8 cellular contexts compared by ENCODE assay signal in the genomic region with DNA sequence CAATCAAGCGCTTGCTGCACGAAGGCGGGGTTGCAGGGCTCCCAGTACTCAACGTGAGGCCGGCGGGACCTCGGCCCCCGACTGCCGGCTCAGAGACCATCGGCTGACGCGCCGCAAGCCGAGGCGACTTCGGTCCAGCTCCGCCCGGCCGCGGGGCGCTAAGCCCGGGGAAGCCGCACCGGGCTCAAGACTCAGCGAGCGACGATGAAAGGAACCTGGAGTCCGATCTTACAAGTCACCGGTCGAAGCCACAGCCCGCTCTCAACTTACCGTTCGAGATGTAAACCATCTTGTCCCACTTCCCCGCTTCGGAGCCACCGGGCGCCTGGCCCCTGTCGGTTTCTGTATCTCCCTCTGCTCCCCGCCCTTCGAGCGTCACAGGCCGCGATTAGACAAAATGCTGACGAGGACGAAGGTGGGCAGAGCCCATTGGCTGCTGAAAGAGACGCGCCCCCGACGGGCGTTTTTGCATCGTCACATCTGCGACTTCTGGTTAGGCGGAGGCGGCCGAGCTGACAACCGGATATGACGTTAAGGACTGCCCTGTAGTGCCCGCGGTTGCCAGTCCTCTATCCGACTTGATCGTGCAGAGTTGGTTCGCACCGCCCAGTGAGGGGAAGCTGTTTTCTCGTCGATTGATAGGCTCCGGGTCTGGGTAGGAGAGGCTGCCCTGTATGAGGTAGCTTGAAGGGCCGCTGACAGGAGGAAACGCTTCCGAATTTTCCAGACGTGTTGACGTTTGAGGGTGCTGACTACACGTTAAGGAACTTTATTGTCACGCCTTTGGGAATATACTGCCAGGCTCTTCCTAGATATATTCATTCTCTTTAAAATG. TPM values are rescaled to one million over a fixed set of nuclear protein-coding genes. Genes with fewer than 3 reads are reported as not detected.
A peak's percentile ranks its signal among the peaks of the same experiment; 100 is the strongest.
DNase-seq lines count a peak whose midpoint lies in the region; ATAC-seq lines count a peak whose summit lies in the region.

A gene (minus strand): TSS at position 360 of the 835 bp plus-strand sequence.

- DNase-seq in AG08395 (ENCODE audit: low spot score), result peak; percentile 97
- DNase-seq in NCI-H345 treated with DMSO at 0.1 percent for 48 hours (lab: John Stamatoyannopoulos, UW; ENCODE audit: unreplicated experiment), result peak; percentile 94
- peak; percentile 88 to 95 (median 94) for DNase-seq in activated CD4-positive, CD25-positive, alpha-beta regulatory T cell (lab: John Stamatoyannopoulos, UW)
- peak; percentile 98 for DNase-seq in central memory CD4-positive, alpha-beta T cell
- peak; percentile 98 for DNase-seq in immature natural killer cell
- DNase-seq in smooth muscle cell of the brain vasculature (ENCODE audit: low read depth, low spot score), result peak; percentile 97

- H3K36me3 Mint-ChIP-seq in immature natural killer cell, result peaks cover 3 to 24% (median 8%) of the 10 kb centered on the region in 3 donors

- peaks cover 40 to 64% of the 10 kb centered on the region in 2 donors for H3K4me1 Mint-ChIP-seq in immature natural killer cell

- peak within 1 kb of the TSS; percentile 96 to 99 (median 98) for H3K27ac Mint-ChIP-seq in immature natural killer cell

- H3K4me3 Mint-ChIP-seq in immature natural killer cell, result peak within 1 kb of the TSS; percentile 86 to 98 (median 94)

- H3K9me3 Mint-ChIP-seq in immature natural killer cell, result no peaks in the 10 kb centered on the region

- peaks cover 7 to 15% (median 10%) of the 10 kb centered on the region in 3 donors for H3K27me3 Mint-ChIP-seq in immature natural killer cell (ENCODE audit: low read depth in 3 of 3)

- peak; percentile 97 for ATAC-seq in GM19023 (IDR thresholded peaks at IDR 0.05; ENCODE audit: unreplicated experiment)
- peak; percentile 95 for ATAC-seq in HG03280 (IDR thresholded peaks at IDR 0.05; ENCODE audit: unreplicated experiment)

RNA-seq across cellular contexts. Expression of the gene that starts here (rescaled TPM):
- 100 to 1,000 TPM; 140 to 207 (median 188) TPM for polyA plus RNA-seq in immature natural killer cell

Comparison
In these comparisons a context has a peak if more than half of its experiments do, and no peak if none do; other contexts are left out.
1. Peak in every context shown above with its lines: DNase-seq and ATAC-seq.